8 cellular contexts compared by ENCODE assay signal in genomic region chr11:120209750-120210650, GRCh38. TPM values are rescaled to one million over a fixed set of nuclear protein-coding genes. Genes with fewer than 3 reads are reported as not detected.
A peak's percentile ranks its signal among the peaks of the same experiment; 100 is the strongest.
DNase-seq lines count a peak whose midpoint lies in the region; ATAC-seq and TF ChIP-seq lines count a peak whose summit lies in the region.

No MANE protein-coding gene starts in this region.

- peaks cover 9% of the 10 kb centered on the region; the same call in 1 of the 2 replicates for H3K79me2 ChIP-seq in MM.1S (ENCODE audit: low read length)

- H3K9me3 Mint-ChIP-seq in naive thymus-derived CD4-positive, alpha-beta T cell, result no peaks in the 10 kb centered on the region

- H3K4me1 ChIP-seq in BLaER1 treated with 17β-estradiol and CSF1 and Interleukin-3, amounts not matched to agents 10 nM and 100 nM, result peaks cover 28 to 68% (median 51%) of the 10 kb centered on the region in 10 experiments
- peaks cover 3% of the 10 kb centered on the region; the same call in 1 of the 2 replicates for H3K4me1 ChIP-seq in MM.1S (ENCODE audit: low read length)
- peaks cover 0 to 8% of the 10 kb centered on the region in 2 donors for H3K4me1 ChIP-seq in naive thymus-derived CD4-positive, alpha-beta T cell (ENCODE audit: control insufficient read depth in 2 of 2, insufficient read depth in 2 of 2, low read length in 2 of 2)

- H3F3A ChIP-seq in MM.1S (ENCODE audit: insufficient read depth, low read length), result peaks cover 5% of the 10 kb centered on the region; the same call in 1 of the 2 replicates

- ATAC-seq in naive thymus-derived CD4-positive, alpha-beta T cell, result no peak

- peak overlapping the region; percentile 90 to 99 (median 97) for H3K4me2 ChIP-seq in BLaER1 treated with 17β-estradiol and CSF1 and Interleukin-3, amounts not matched to agents 10 nM and 100 nM
- H3K4me2 ChIP-seq in MM.1S (ENCODE audit: low read depth, low read length), result peak overlapping the region; percentile 93

- TF ChIP-seq CTCF in MM.1S (IDR thresholded peaks at IDR 0.05; ENCODE audit: low read length), result no peak

- peak overlapping the region; percentile 82 for H2AFZ ChIP-seq in MM.1S (ENCODE audit: low read length)

- H3K4me1 Mint-ChIP-seq in naive thymus-derived CD4-positive, alpha-beta T cell, result peaks cover 11 to 27% (median 18%) of the 10 kb centered on the region in 7 donors

- POLR2A ChIA-PET in naive thymus-derived CD4-positive, alpha-beta T cell (lab: Charles Lee), result no interaction called here

- peaks cover 0 to 34% (median 19%) of the 10 kb centered on the region in 11 experiments; a peak in 13 of 22 replicates for H4K20me1 ChIP-seq in BLaER1 treated with 17β-estradiol and CSF1 and Interleukin-3, amounts not matched to agents 10 nM and 100 nM
- H4K20me1 ChIP-seq in MM.1S (ENCODE audit: insufficient read depth, low read length), result no peaks in the 10 kb centered on the region

- peak overlapping the region; percentile 74 to 94 (median 87) for H3K4me3 ChIP-seq in BLaER1 treated with 17β-estradiol and CSF1 and Interleukin-3, amounts not matched to agents 10 nM and 100 nM
- H3K4me3 ChIP-seq in MM.1S (ENCODE audit: low read length), result peak overlapping the region; percentile 87
- peak overlapping the region; percentile 80 for H3K4me3 ChIP-seq in naive thymus-derived CD4-positive, alpha-beta T cell (ENCODE audit: low read length)

- peak overlapping the region; percentile 72 to 91 (median 85) for H3K9ac ChIP-seq in BLaER1 treated with 17β-estradiol and CSF1 and Interleukin-3, amounts not matched to agents 10 nM and 100 nM
- peak overlapping the region; percentile 72 for H3K9ac ChIP-seq in MM.1S (ENCODE audit: low read length)

- peaks cover 0 to 72% (median 13%) of the 10 kb centered on the region in 5 donors for H3K27me3 Mint-ChIP-seq in naive thymus-derived CD4-positive, alpha-beta T cell

- peak overlapping the region; percentile 32 to 92 (median 81) for H3K27ac Mint-ChIP-seq in naive thymus-derived CD4-positive, alpha-beta T cell

- no peaks in the 10 kb centered on the region for H3K9me3 ChIP-seq in BLaER1 treated with 17β-estradiol and CSF1 and Interleukin-3, amounts not matched to agents 10 nM and 100 nM (replicated peaks in 1 of 11)
- no peaks in the 10 kb centered on the region for H3K9me3 ChIP-seq in MM.1S (replicated peaks; ENCODE audit: insufficient read depth, low read length)
- H3K9me3 ChIP-seq in naive thymus-derived CD4-positive, alpha-beta T cell (ENCODE audit: control insufficient read depth in 2 of 3, low read length in 3 of 3), result no peaks in the 10 kb centered on the region

- H3K4me3 Mint-ChIP-seq in naive thymus-derived CD4-positive, alpha-beta T cell, result peak overlapping the region; percentile 77 to 99 (median 92)

- DNase-seq in MM.1S (no peak), DMS 273 treated with DMSO at 0.1 percent for 48 hours (lab: John Stamatoyannopoulos, UW) (no peak), Kasumi-1 (lab: John Stamatoyannopoulos, UW) (no peak), DMS153 treated with DMSO at 0.1 percent for 48 hours (lab: John Stamatoyannopoulos, UW; ENCODE audit: unreplicated experiment) (no peak), KG1 (lab: John Stamatoyannopoulos, UW) (no peak)
- DNase-seq in naive thymus-derived CD4-positive, alpha-beta T cell, result peak in 2 of 9 donors; percentile 3 to 8

- CTCF ChIA-PET in naive thymus-derived CD4-positive, alpha-beta T cell (lab: Charles Lee), result interaction anchor here (0.7 kb wide), 1 partner anchor 51 kb away, joined by 3 read pairs; no protein-coding TSS in a partner anchor

- peaks cover 0 to 12% (median 6%) of the 10 kb centered on the region in 11 experiments; a peak in 13 of 22 replicates for H3K36me3 ChIP-seq in BLaER1 treated with 17β-estradiol and CSF1 and Interleukin-3, amounts not matched to agents 10 nM and 100 nM
- H3K36me3 ChIP-seq in MM.1S (replicated peaks; ENCODE audit: insufficient read depth, low read length), result no peaks in the 10 kb centered on the region
- H3K36me3 ChIP-seq in naive thymus-derived CD4-positive, alpha-beta T cell (ENCODE audit: control insufficient read depth in 2 of 3, insufficient read depth in 3 of 3, low read length in 3 of 3), result no peaks in the 10 kb centered on the region

- no peaks in the 10 kb centered on the region; a peak in 1 of 22 replicates for H3K27me3 ChIP-seq in BLaER1 treated with 17β-estradiol and CSF1 and Interleukin-3, amounts not matched to agents 10 nM and 100 nM
- no peaks in the 10 kb centered on the region; the same call in 1 of the 2 replicates for H3K27me3 ChIP-seq in MM.1S (replicated peaks; ENCODE audit: insufficient read depth, low read length)
- H3K27me3 ChIP-seq in naive thymus-derived CD4-positive, alpha-beta T cell (ENCODE audit: control insufficient read depth in 2 of 2, insufficient read depth in 2 of 2, low read length in 2 of 2), result no peaks in the 10 kb centered on the region

- H3K36me3 Mint-ChIP-seq in naive thymus-derived CD4-positive, alpha-beta T cell, result peaks cover 0 to 2% (median 0%) of the 10 kb centered on the region in 5 donors

- intact Hi-C loops in naive thymus-derived CD4-positive, alpha-beta T cell (cut with micrococcal nuclease), result loop anchor here (1.0 to 5.0 kb wide), 6 partner anchors 19 to 481 kb away; partner anchors contain the start of genes NECTIN1 (in 2 of the 2) and ARHGEF12 (in 1 of the 2)

- peak overlapping the region in 10 of 11 experiments; percentile 69 to 87 (median 84); a peak in 20 of 22 replicates for H3K27ac ChIP-seq in BLaER1 treated with 17β-estradiol and CSF1 and Interleukin-3, amounts not matched to agents 10 nM and 100 nM
- H3K27ac ChIP-seq in MM.1S (ENCODE audit: low read length), result peak overlapping the region; percentile 60; the same call in 1 of the 2 replicates
- peak overlapping the region; percentile 41 for H3K27ac ChIP-seq in cingulate gyrus (ENCODE audit: low read depth, low read length)
- peak overlapping the region; percentile 8 for H3K27ac ChIP-seq in naive thymus-derived CD4-positive, alpha-beta T cell (ENCODE audit: low read depth, low read length)

- no peaks in the 10 kb centered on the region for H3K9me2 ChIP-seq in MM.1S (replicated peaks; ENCODE audit: insufficient read depth, low read length)

RNA-seq across cellular contexts. Expression of gene OAF, which starts 0.8 kb away (rescaled TPM):
- 10 to 100 TPM in 1 of 5 experiments, 1 to 10 TPM in 4; 3.4 to 21.2 (median 4.6) TPM for total RNA-seq in naive thymus-derived CD4-positive, alpha-beta T cell
- polyA plus RNA-seq in naive thymus-derived CD4-positive, alpha-beta T cell, result 1 to 10 TPM; 3.2 to 5.2 TPM

RNA-seq across cellular contexts. Expression of gene POU2F3, which starts 29.9 kb away (rescaled TPM):
- under 1 TPM in 1 of 5 experiments, not detected in 4; 0.24 TPM for total RNA-seq in naive thymus-derived CD4-positive, alpha-beta T cell
- polyA plus RNA-seq in naive thymus-derived CD4-positive, alpha-beta T cell, result not detected

Comparison
In these comparisons a context has a peak if more than half of its experiments do, and no peak if none do; other contexts are left out.
1. H3K27ac ChIP-seq: peak in every context shown above with its lines; median percentile 84 in BLaER1 treated with 17β-estradiol and CSF1 and Interleukin-3, amounts not matched to agents 10 nM and 100 nM; 60 in MM.1S; 41 in cingulate gyrus; 8 in naive thymus-derived CD4-positive, alpha-beta T cell.